In the genomic region with DNA sequence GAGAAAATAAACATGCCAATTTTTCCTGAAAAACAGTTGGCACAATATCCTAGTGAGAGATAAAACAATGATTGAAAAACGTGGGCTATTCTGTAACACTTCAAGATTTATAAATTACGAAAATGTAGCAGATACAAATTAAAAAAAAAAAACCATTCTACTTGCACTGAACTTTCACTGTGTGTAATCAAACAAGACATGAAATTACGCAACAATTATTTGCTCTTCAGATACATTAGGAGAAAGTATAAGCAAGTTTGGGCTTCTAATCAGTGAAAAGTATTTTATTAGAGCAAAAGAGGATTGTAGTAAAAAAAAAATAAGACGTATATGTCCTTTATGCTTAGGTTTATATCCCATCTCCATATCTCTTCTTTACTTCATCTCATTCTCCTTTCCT, we compare ENCODE assay signal across 10 cellular contexts.
"Had no signal": no experiment of that assay in that cellular context is flagged by ENCODE, and none has a peak within 500 bp of the region (broad histone marks: within the 10 kb centered on the region; RNA-seq: fewer than 3 reads in every experiment).

No MANE protein-coding gene starts in this region.

- H3K4me2 ChIP-seq: GM23338, KMS-11 had no signal

- H3K27me3 Mint-ChIP-seq: IgD-negative memory B cell had no signal

- H3K9me3 ChIP-seq: HAP-1 had no signal

- H3K4me1 Mint-ChIP-seq: GM23338, IgD-negative memory B cell had no signal

- H3K4me3 ChIP-seq: GM23338, HAP-1 had no signal

- DNase-seq: H7, HFFc6, Kasumi-1, KBM-7 had no signal

- H2AFZ ChIP-seq: GM23338 had no signal

- H3K4me3 Mint-ChIP-seq: GM23338, HFFc6, IgD-negative memory B cell had no signal

- H3K27ac Mint-ChIP-seq: GM23338, HFFc6, IgD-negative memory B cell had no signal

- H3K9ac ChIP-seq: KMS-11 had no signal

- H3K36me3 Mint-ChIP-seq: IgD-negative memory B cell had no signal

- H3K27ac ChIP-seq: HL-60, KMS-11 had no signal

- H3K36me3 ChIP-seq: HAP-1 had no signal

- H3K9me3 Mint-ChIP-seq: GM23338 had no signal

- ATAC-seq: GM23338, HCT116 had no signal
